In genomic region chr2:177474301-177474700, GRCh38 we compare ENCODE assay signal across 21 cellular contexts.
DNase-seq lines count a peak whose midpoint lies in the region; FAIRE-seq and TF ChIP-seq lines count a peak whose summit lies in the region.
"Had no signal": no experiment of that assay in that cellular context is flagged by ENCODE, and none has a peak within 500 bp of the region (broad histone marks: within the 10 kb centered on the region; RNA-seq: fewer than 3 reads in every experiment).

No MANE protein-coding gene starts in this region.

- H3K9me3 Mint-ChIP-seq in activated naive CD4-positive, alpha-beta T cell treated with anti-CD3 and anti-CD28 coated beads for 36 hours: peaks cover 22% of the 10 kb centered on the region

- H3K36me3 ChIP-seq in trophoblast cell (ENCODE audit: control insufficient read depth in 1 of 2, insufficient read depth in 2 of 2, low read length in 2 of 2) (peaks cover 0 to 3% of the 10 kb centered on the region in 2 experiments), kidney (ENCODE audit: control insufficient read depth in 1 of 2, insufficient read depth in 2 of 2, low read length in 2 of 2) (no peaks in the 10 kb centered on the region)

- no peaks in the 10 kb centered on the region for H3K27me3 Mint-ChIP-seq in activated naive CD4-positive, alpha-beta T cell treated with anti-CD3 and anti-CD28 coated beads for 36 hours (ENCODE audit: low read depth)

- intact Hi-C loops in activated naive CD4-positive, alpha-beta T cell treated with anti-CD3 and anti-CD28 coated beads for 36 hours (cut with micrococcal nuclease): no loop called here
- intact Hi-C loops in kidney (cut with DNase I): no loop called here

- no peak overlapping the region for H3K4me2 ChIP-seq in trophoblast cell (ENCODE audit: low read length)

- no peaks in the 10 kb centered on the region for H3K9me3 ChIP-seq in trophoblast cell (ENCODE audit: insufficient read depth, low read depth, low read length)
- peaks cover 0 to 7% of the 10 kb centered on the region in 2 donors for H3K9me3 ChIP-seq in kidney (ENCODE audit: control insufficient read depth in 1 of 2, low read length in 2 of 2)

- CTCF ChIA-PET in activated naive CD4-positive, alpha-beta T cell treated with anti-CD3 and anti-CD28 coated beads for 36 hours (lab: Charles Lee): interaction anchor here (0.9 kb wide), 1 partner anchor 30 kb away, joined by 4 read pairs; no protein-coding TSS in a partner anchor

- H3K4me3 Mint-ChIP-seq in activated naive CD4-positive, alpha-beta T cell treated with anti-CD3 and anti-CD28 coated beads for 36 hours: no peak overlapping the region

- H3K79me2 ChIP-seq in trophoblast cell (ENCODE audit: control insufficient read depth, insufficient read depth, low read length, poor library complexity): no peaks in the 10 kb centered on the region

- no peak overlapping the region for H2BK120ac ChIP-seq in trophoblast cell (ENCODE audit: insufficient read depth, low read length, poor library complexity)

- H4K8ac ChIP-seq in trophoblast cell (ENCODE audit: low read depth, low read length): peak overlapping the region; percentile 11

- no peak for FAIRE-seq in kidney (lab: Jason Lieb, UNC)
- FAIRE-seq: A204.1, GM12891, H1 had no signal

- peak overlapping the region; percentile 76 for H3K27ac Mint-ChIP-seq in activated naive CD4-positive, alpha-beta T cell treated with anti-CD3 and anti-CD28 coated beads for 36 hours

- H3K79me1 ChIP-seq in trophoblast cell (ENCODE audit: low read length): peaks cover 2% of the 10 kb centered on the region

- H2AFZ ChIP-seq in trophoblast cell (ENCODE audit: insufficient read depth, low read length, poor library complexity): no peak overlapping the region

- TF ChIP-seq CTCF in kidney (IDR thresholded peaks at IDR 0.05; ENCODE audit: borderline replicate concordance, extremely low read depth, insufficient read depth): no peak

- DNase-seq in activated naive CD4-positive, alpha-beta T cell treated with anti-CD3 and anti-CD28 coated beads for 36 hours: no peak
- DNase-seq in activated naive CD4-positive, alpha-beta T cell treated with Interleukin-2 at 50 U/mL for 16 hours: no peak
- DNase-seq in NCI-H226: peak; percentile 10
- DNase-seq in epithelial cell of prostate (ENCODE audit: low read depth, low spot score): no peak
- no peak for DNase-seq in trophoblast cell
- DNase-seq in kidney: no peak
- DNase-seq in activated gamma-delta T cell treated with Interleukin-2 at 50 U/mL for 16 hours: no peak
- DNase-seq in NCI-H187 (lab: John Stamatoyannopoulos, UW): no peak
- DNase-seq: C1 segment of cervical spinal cord, DMS79 treated with DMSO at 0.1 percent for 48 hours, GF-D8, NCI-H1105 treated with DMSO at 0.1 percent for 48 hours, NCI-H1930, NCI-H446, NCI-H748 treated with DMSO at 0.1 percent for 48 hours, OCI-M1, RPMI8226, SJCRH30 had no signal

- no peak overlapping the region for H2AK5ac ChIP-seq in trophoblast cell (ENCODE audit: low read length)

- no peak overlapping the region for H2BK5ac ChIP-seq in trophoblast cell (ENCODE audit: low read depth, low read length, poor library complexity)

- H3K4ac ChIP-seq in trophoblast cell (ENCODE audit: low read depth, low read length): no peak overlapping the region

- no peak overlapping the region for H4K12ac ChIP-seq in trophoblast cell (ENCODE audit: low read depth, low read length)

- no peak overlapping the region for H2BK12ac ChIP-seq in trophoblast cell (ENCODE audit: low read length)

- H3K27me3 ChIP-seq in trophoblast cell (ENCODE audit: insufficient read depth, low read length): no peaks in the 10 kb centered on the region
- H3K27me3 ChIP-seq: SJCRH30 had no signal

- H3K27ac ChIP-seq in epithelial cell of prostate: peak overlapping the region; percentile 53
- no peak overlapping the region for H3K27ac ChIP-seq in trophoblast cell (ENCODE audit: low read depth, low read length)
- H3K27ac ChIP-seq in kidney (ENCODE audit: low read depth in 2 of 2, low read length in 2 of 2): no peak overlapping the region
- H3K27ac ChIP-seq: SJCRH30 had no signal

- no peak overlapping the region for H3K9ac ChIP-seq in trophoblast cell (ENCODE audit: low read length)
- no peak overlapping the region for H3K9ac ChIP-seq in kidney (ENCODE audit: low read length in 2 of 2)

- H3K4me1 ChIP-seq in trophoblast cell (ENCODE audit: control insufficient read depth in 1 of 2, insufficient read depth in 2 of 2, low read length in 2 of 2) (peaks cover 0 to 2% of the 10 kb centered on the region in 2 experiments), kidney (ENCODE audit: control insufficient read depth in 1 of 2, insufficient read depth in 1 of 2, low read depth in 1 of 2, low read length in 2 of 2) (no peaks in the 10 kb centered on the region)
- H3K4me1 ChIP-seq: SJCRH30 had no signal

- peaks cover 19% of the 10 kb centered on the region for H3K4me1 Mint-ChIP-seq in activated naive CD4-positive, alpha-beta T cell treated with anti-CD3 and anti-CD28 coated beads for 36 hours (ENCODE audit: low read depth)

- no peak overlapping the region for H3K4me3 ChIP-seq in trophoblast cell (ENCODE audit: low read depth, low read length)
- no peak overlapping the region for H3K4me3 ChIP-seq in kidney (ENCODE audit: low read length in 2 of 2)
- H3K4me3 ChIP-seq: SJCRH30 had no signal

- H3K18ac ChIP-seq in trophoblast cell (ENCODE audit: low read length): peak overlapping the region; percentile 6

- no CpG with 5 or more reads among the region's 4 CpGs for WGBS in trophoblast cell (ENCODE audit: extremely low coverage, insufficient coverage, insufficient read length)

- H3K14ac ChIP-seq in trophoblast cell (ENCODE audit: low read length): no peak overlapping the region

- H3K23ac ChIP-seq in trophoblast cell (ENCODE audit: low read length): no peak overlapping the region

- peak overlapping the region; percentile 66 for H4K91ac ChIP-seq in trophoblast cell (ENCODE audit: low read depth, low read length)

- peaks cover 64% of the 10 kb centered on the region for H3K36me3 Mint-ChIP-seq in activated naive CD4-positive, alpha-beta T cell treated with anti-CD3 and anti-CD28 coated beads for 36 hours (ENCODE audit: low read depth)
